Comparison of ENCODE assay signal across 34 cellular contexts in genomic region chr10:7957591-7957990, GRCh38.
DNase-seq lines count a peak whose midpoint lies in the region; FAIRE-seq and TF ChIP-seq lines count a peak whose summit lies in the region.
"Had no signal": no experiment of that assay in that cellular context is flagged by ENCODE, and none has a peak within 500 bp of the region (broad histone marks: within the 10 kb centered on the region; RNA-seq: fewer than 3 reads in every experiment).

No MANE protein-coding gene starts in this region.

- H3K4me3 ChIP-seq in HEK293 (ENCODE audit: low read depth, low read length) (no peak overlapping the region), astrocyte (ENCODE audit: insufficient read depth, low read depth, low read length) (no peak overlapping the region), Caco-2 (ENCODE audit: low read depth, low read length) (no peak overlapping the region), SK-N-SH (ENCODE audit: low read depth in 2 of 2, low read length in 1 of 2) (no peak overlapping the region)
- H3K4me3 ChIP-seq: A549; BLaER1; BLaER1 treated with 17β-estradiol and CSF1 and Interleukin-3, amounts not matched to agents 10 nM and 100 nM had no signal

- H3K9me3 Mint-ChIP-seq in astrocyte (ENCODE audit: unreplicated experiment): peaks cover 2% of the 10 kb centered on the region
- no peaks in the 10 kb centered on the region for H3K9me3 Mint-ChIP-seq in Caco-2 (ENCODE audit: unreplicated experiment)
- H3K9me3 Mint-ChIP-seq: CD4-positive, alpha-beta memory T cell; CD4-positive, alpha-beta T cell; CD4-positive, CD25-positive, alpha-beta regulatory T cell; CD8-positive, alpha-beta memory T cell; CD8-positive, alpha-beta T cell had no signal

- TF ChIP-seq EP300 in SK-N-SH (IDR thresholded peaks at IDR 0.05; ENCODE audit: borderline replicate concordance in 1 of 2, low read depth in 1 of 2, low read length in 1 of 2): no peak

- H3K27me3 Mint-ChIP-seq in astrocyte (ENCODE audit: low read depth, unreplicated experiment) (no peaks in the 10 kb centered on the region), Caco-2 (ENCODE audit: insufficient read depth, unreplicated experiment) (no peaks in the 10 kb centered on the region)
- H3K27me3 Mint-ChIP-seq: B cell; CD4-positive, alpha-beta memory T cell; CD4-positive, alpha-beta T cell; CD4-positive, CD25-positive, alpha-beta regulatory T cell; CD8-positive, alpha-beta memory T cell had no signal

- H3K4me3 Mint-ChIP-seq in astrocyte (ENCODE audit: unreplicated experiment) (no peak overlapping the region), Caco-2 (ENCODE audit: unreplicated experiment) (no peak overlapping the region)
- H3K4me3 Mint-ChIP-seq: B cell; CD14-positive monocyte; CD4-positive, alpha-beta memory T cell; CD4-positive, alpha-beta T cell; CD4-positive, CD25-positive, alpha-beta regulatory T cell; CD8-positive, alpha-beta memory T cell; CD8-positive, alpha-beta T cell had no signal

- H3K27ac ChIP-seq in HEK293 (ENCODE audit: extremely low read depth, low read depth, low read length) (no peak overlapping the region), astrocyte (ENCODE audit: low read depth, low read length) (no peak overlapping the region), SK-N-SH (ENCODE audit: low read depth in 2 of 2, low read length in 1 of 2) (peak overlapping the region in 1 of 2 experiments; percentile 36; a peak in 1 of 4 replicates)
- H3K27ac ChIP-seq: 22Rv1, BLaER1, C4-2B had no signal

- H3K27me3 ChIP-seq in astrocyte (ENCODE audit: insufficient read depth, low read length): no peaks in the 10 kb centered on the region
- H3K27me3 ChIP-seq in Caco-2 (replicated peaks; ENCODE audit: control insufficient read depth, insufficient read depth, low read length): no peaks in the 10 kb centered on the region
- H3K27me3 ChIP-seq in SK-N-SH (ENCODE audit: insufficient read depth): no peaks in the 10 kb centered on the region
- H3K27me3 ChIP-seq: BE2C; BLaER1; BLaER1 treated with 17β-estradiol and CSF1 and Interleukin-3, amounts not matched to agents 10 nM and 100 nM had no signal

- H3K9ac ChIP-seq in astrocyte (ENCODE audit: low read length) (no peak overlapping the region), SK-N-SH (no peak overlapping the region)
- H3K9ac ChIP-seq: BLaER1; BLaER1 treated with 17β-estradiol and CSF1 and Interleukin-3, amounts not matched to agents 10 nM and 100 nM had no signal

- H4K20me1 ChIP-seq in astrocyte (ENCODE audit: insufficient read depth, low read length): no peaks in the 10 kb centered on the region
- H4K20me1 ChIP-seq in SK-N-SH (ENCODE audit: insufficient read depth): no peaks in the 10 kb centered on the region
- H4K20me1 ChIP-seq: BLaER1; BLaER1 treated with 17β-estradiol and CSF1 and Interleukin-3, amounts not matched to agents 10 nM and 100 nM had no signal

- BruUV-seq in Caco-2 (replicated peaks; lab: Mats Ljungman, UMichigan): no TSS peak

- no peak overlapping the region for H2AFZ ChIP-seq in astrocyte (ENCODE audit: low read depth, low read length)
- H2AFZ ChIP-seq in SK-N-SH (ENCODE audit: low read depth): no peak overlapping the region

- DNase-seq in astrocyte (ENCODE audit: low read depth) (no peak), Caco-2 (no peak), SKM-1 (lab: John Stamatoyannopoulos, UW; ENCODE audit: unreplicated experiment) (no peak), SK-N-SH (no peak)
- DNase-seq: 8988T; ACHN; AML-193; BE2C; C1 segment of cervical spinal cord; Calu3; CD4-positive, alpha-beta memory T cell; CD4-positive, alpha-beta T cell; CD4-positive, CD25-positive, alpha-beta regulatory T cell; CD8-positive, alpha-beta memory T cell; CD8-positive, alpha-beta T cell; COR-L47; DMS 273 treated with DMSO at 0.1 percent for 48 hours; DMS153; DMS53; DMS79; DMS79 treated with DMSO at 0.1 percent for 48 hours; DND-41; EL had no signal

- no peak for TF ChIP-seq RAD21 in SK-N-SH (IDR thresholded peaks at IDR 0.05; ENCODE audit: low read length)

- H3K4me2 ChIP-seq in astrocyte (ENCODE audit: low read length) (no peak overlapping the region), SK-N-SH (no peak overlapping the region)
- H3K4me2 ChIP-seq: A549, BLaER1 had no signal

- CTCF ChIA-PET in HEK293 (lab: Yijun Ruan, JAX) (no interaction called here), Caco-2 (lab: Charles Lee) (no interaction called here), SK-N-SH (lab: Yijun Ruan, JAX) (no interaction called here)

- H3K4me1 ChIP-seq in HEK293 (ENCODE audit: control insufficient read depth, insufficient read depth, low read length) (no peaks in the 10 kb centered on the region), astrocyte (ENCODE audit: insufficient read depth, low read length) (no peaks in the 10 kb centered on the region), Caco-2 (peaks cover 21% of the 10 kb centered on the region), SK-N-SH (ENCODE audit: control insufficient read depth in 1 of 2, insufficient read depth in 2 of 2, low read depth in 1 of 2, low read length in 1 of 2) (peaks cover 0 to 20% of the 10 kb centered on the region in 2 experiments; a peak in 3 of 4 replicates)

- no peaks in the 10 kb centered on the region for H3K9me2 ChIP-seq in SK-N-SH

- TF ChIP-seq CTCF in HEK293 (tag by site-specific recombination; IDR thresholded peaks at IDR 0.05): no peak
- TF ChIP-seq CTCF in astrocyte (IDR thresholded peaks at IDR 0.05; ENCODE audit: insufficient read depth, low read depth, low read length): no peak
- TF ChIP-seq CTCF in Caco-2 (IDR thresholded peaks at IDR 0.05; ENCODE audit: insufficient read depth in 1 of 2, low read depth in 1 of 2, low read length in 1 of 2, severe bottlenecking in 1 of 2, unreplicated experiment in 1 of 2): no peak
- no peak for TF ChIP-seq CTCF in SK-N-SH (IDR thresholded peaks at IDR 0.05)

- intact Hi-C loops in Caco-2 (cut with micrococcal nuclease; ENCODE audit: unreplicated experiment): no loop called here

- FAIRE-seq in astrocyte (lab: Jason Lieb, UNC) (no peak), islet of Langerhans (lab: Jason Lieb, UNC) (peak; percentile 43)
- FAIRE-seq: A204.1, A549, D721Med had no signal

- H3K36me3 ChIP-seq in HEK293 (ENCODE audit: control insufficient read depth in 2 of 2, insufficient read depth in 1 of 2, low read length in 2 of 2): no peaks in the 10 kb centered on the region
- no peaks in the 10 kb centered on the region for H3K36me3 ChIP-seq in astrocyte (ENCODE audit: insufficient read depth, low read length)
- no peaks in the 10 kb centered on the region for H3K36me3 ChIP-seq in Caco-2 (ENCODE audit: control insufficient read depth, insufficient read depth, low read length)
- H3K36me3 ChIP-seq in SK-N-SH (replicated peaks in 1 of 2; ENCODE audit: control insufficient read depth in 1 of 2, insufficient read depth in 2 of 2, low read length in 1 of 2): no peaks in the 10 kb centered on the region
- H3K36me3 ChIP-seq: BE2C had no signal

- H3K9me3 ChIP-seq in HEK293 (ENCODE audit: control insufficient read depth, insufficient read depth, low read depth, low read length) (no peaks in the 10 kb centered on the region), astrocyte (ENCODE audit: insufficient read depth, low read depth, low read length) (no peaks in the 10 kb centered on the region), Caco-2 (no peaks in the 10 kb centered on the region), SK-N-SH (no peaks in the 10 kb centered on the region)
- H3K9me3 ChIP-seq: A549, BE2C had no signal

- H3K36me3 Mint-ChIP-seq in astrocyte (ENCODE audit: low read depth, unreplicated experiment) (no peaks in the 10 kb centered on the region), Caco-2 (ENCODE audit: insufficient read depth, unreplicated experiment) (no peaks in the 10 kb centered on the region)

- H3K27ac Mint-ChIP-seq in astrocyte (ENCODE audit: unreplicated experiment): peak overlapping the region; percentile 68
- no peak overlapping the region for H3K27ac Mint-ChIP-seq in Caco-2 (ENCODE audit: unreplicated experiment)
- H3K27ac Mint-ChIP-seq: B cell; CD14-positive monocyte; CD4-positive, alpha-beta memory T cell; CD4-positive, alpha-beta T cell; CD4-positive, CD25-positive, alpha-beta regulatory T cell; CD8-positive, alpha-beta T cell had no signal

- H3F3A ChIP-seq in SK-N-SH (replicated peaks; ENCODE audit: insufficient read depth): no peaks in the 10 kb centered on the region

- POLR2A ChIA-PET in HEK293 (lab: Yijun Ruan, JAX): no interaction called here
- POLR2A ChIA-PET in Caco-2 (lab: Charles Lee): no interaction called here
- POLR2A ChIA-PET in SK-N-SH (lab: Yijun Ruan, JAX): interaction anchor here (0.6 kb wide), 1 partner anchor 69 kb away, joined by 3 read pairs; no protein-coding TSS in a partner anchor

- H3K4me1 Mint-ChIP-seq in astrocyte (ENCODE audit: low read depth, unreplicated experiment) (peaks cover 12% of the 10 kb centered on the region), Caco-2 (ENCODE audit: low read depth, unreplicated experiment) (peaks cover 30% of the 10 kb centered on the region)

- peaks cover 3% of the 10 kb centered on the region for H3K79me2 ChIP-seq in astrocyte (ENCODE audit: insufficient read depth, low read length)
- peaks cover 17% of the 10 kb centered on the region for H3K79me2 ChIP-seq in SK-N-SH (ENCODE audit: insufficient read depth)

- WGBS in SK-N-SH (ENCODE audit: low lambda C conversion rate): 80% methylated on average over 5 of the region's 5 CpGs

TF ChIP-seq in HEK293, 187 proteins besides CTCF, POLR2A, EP300 and RAD21:
- TF ChIP-seq ZNF596 (tag by site-specific recombination; IDR thresholded peaks at IDR 0.05) (peak; percentile 96), ZNF174 (tag by site-specific recombination; IDR thresholded peaks at IDR 0.05) (no peak)

TF ChIP-seq in SK-N-SH, 30 proteins besides CTCF, POLR2A, EP300 and RAD21 (continues in another document):
- no peak for TF ChIP-seq GABPA (IDR thresholded peaks at IDR 0.05; ENCODE audit: low read depth)
- TF ChIP-seq TCF12 (IDR thresholded peaks at IDR 0.05): no peak
- TF ChIP-seq RCOR1 (IDR thresholded peaks at IDR 0.05; ENCODE audit: low read length): no peak
- TF ChIP-seq RFX5 (IDR thresholded peaks at IDR 0.05; ENCODE audit: low read length): no peak
- no peak for TF ChIP-seq TEAD4 (IDR thresholded peaks at IDR 0.05; ENCODE audit: borderline replicate concordance, insufficient read depth)
- no peak for TF ChIP-seq FOXM1 (IDR thresholded peaks at IDR 0.05; ENCODE audit: low read depth)
- no peak for TF ChIP-seq FOSL2 (IDR thresholded peaks at IDR 0.05; ENCODE audit: borderline replicate concordance, low read depth)
- no peak for TF ChIP-seq SMC3 (IDR thresholded peaks at IDR 0.05; ENCODE audit: low read depth, low read length)
- no peak for TF ChIP-seq RXRA (IDR thresholded peaks at IDR 0.05; ENCODE audit: borderline replicate concordance, low read depth)
- no peak for TF ChIP-seq USF1 (IDR thresholded peaks at IDR 0.05; ENCODE audit: borderline replicate concordance, low read depth)
